ENCODE assay signal across 8 cellular contexts in the genomic region with DNA sequence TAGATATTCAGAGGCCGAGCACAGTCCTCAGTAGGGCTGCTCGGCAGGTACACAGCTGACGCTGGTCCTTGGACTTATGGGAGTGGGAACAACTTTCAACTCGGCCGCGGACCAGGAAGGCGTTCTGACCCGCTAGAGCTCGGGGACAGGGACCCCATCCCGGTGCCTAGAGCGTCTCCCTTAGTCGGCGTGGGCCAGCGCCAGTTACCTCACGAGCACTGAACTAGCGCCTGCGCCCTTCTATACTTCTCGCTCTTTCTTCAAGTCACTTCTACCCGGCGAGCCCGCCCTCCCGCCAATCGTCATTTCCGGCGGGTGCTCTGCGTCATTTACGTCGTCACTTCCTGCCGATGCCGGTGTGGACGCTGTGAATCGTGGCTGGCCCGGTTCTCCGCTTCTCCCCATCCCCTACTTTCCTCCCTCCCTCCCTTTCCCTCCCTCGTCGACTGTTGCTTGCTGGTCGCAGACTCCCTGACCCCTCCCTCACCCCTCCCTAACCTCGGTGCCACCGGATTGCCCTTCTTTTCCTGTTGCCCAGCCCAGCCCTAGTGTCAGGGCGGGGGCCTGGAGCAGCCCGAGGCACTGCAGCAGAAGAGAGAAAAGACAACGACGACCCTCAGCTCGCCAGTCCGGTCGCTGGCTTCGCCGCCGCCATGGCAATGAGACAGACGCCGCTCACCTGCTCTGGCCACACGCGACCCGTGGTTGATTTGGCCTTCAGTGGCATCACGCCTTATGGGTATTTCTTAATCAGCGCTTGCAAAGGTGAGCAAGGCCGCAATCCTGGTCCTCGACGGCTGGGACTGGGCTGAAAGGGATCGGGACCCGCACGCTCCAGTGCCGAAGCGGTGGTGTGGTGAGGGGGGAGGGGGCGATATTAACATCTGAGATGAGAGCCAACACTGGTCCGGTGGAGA. TPM values are rescaled to one million over a fixed set of nuclear protein-coding genes. Genes with fewer than 3 reads are reported as not detected.
DNase-seq lines count a peak whose midpoint lies in the region; ATAC-seq and TF ChIP-seq lines count a peak whose summit lies in the region.

A gene with protein sequence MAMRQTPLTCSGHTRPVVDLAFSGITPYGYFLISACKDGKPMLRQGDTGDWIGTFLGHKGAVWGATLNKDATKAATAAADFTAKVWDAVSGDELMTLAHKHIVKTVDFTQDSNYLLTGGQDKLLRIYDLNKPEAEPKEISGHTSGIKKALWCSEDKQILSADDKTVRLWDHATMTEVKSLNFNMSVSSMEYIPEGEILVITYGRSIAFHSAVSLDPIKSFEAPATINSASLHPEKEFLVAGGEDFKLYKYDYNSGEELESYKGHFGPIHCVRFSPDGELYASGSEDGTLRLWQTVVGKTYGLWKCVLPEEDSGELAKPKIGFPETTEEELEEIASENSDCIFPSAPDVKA (plus strand): TSS at position 333 of the 917 bp plus-strand sequence. CDS start 321 bp downstream, at position 654.

- peak within 1 kb of the TSS; percentile 95 for H2AFZ ChIP-seq in osteoblast (ENCODE audit: low read length)

- H3K4me3 Mint-ChIP-seq in activated naive CD8-positive, alpha-beta T cell = peak within 1 kb of the TSS; percentile 97

- H3K4me1 ChIP-seq in osteoblast (ENCODE audit: insufficient read depth, low read length) = peaks cover 37% of the 10 kb centered on the region
- H3K4me1 ChIP-seq in thoracic aorta (ENCODE audit: control insufficient read depth in 1 of 2, low read depth in 2 of 2) = peaks cover 26 to 41% of the 10 kb centered on the region in 2 donors

- H3K79me2 ChIP-seq in osteoblast (ENCODE audit: insufficient read depth, low read length) = peaks cover 51% of the 10 kb centered on the region

- CTCF ChIA-PET in GM10248 (lab: Yijun Ruan, JAX) = interaction anchor here (0.7 to 10.7 kb wide), 10 partner anchors 9 to 351 kb away, joined by 3 to 97 read pairs (median 3); a partner anchor contains a TSS

- peak within 1 kb of the TSS; percentile 88 for H3K4me2 ChIP-seq in osteoblast (ENCODE audit: insufficient read depth, low read length)

- no peaks in the 10 kb centered on the region for H3K27me3 Mint-ChIP-seq in activated naive CD8-positive, alpha-beta T cell

- H4K20me1 ChIP-seq in osteoblast (ENCODE audit: insufficient read depth, low read length) = peaks cover 45% of the 10 kb centered on the region

- DNase-seq in GM10248 (ENCODE audit: extremely low spot score) = peak; percentile 96
- DNase-seq in NCI-H1105 (lab: John Stamatoyannopoulos, UW) = peak; percentile 94
- peak; percentile 82 for DNase-seq in SKM-1 treated with dmso at 0.1 percent for 144 hours (lab: John Stamatoyannopoulos, UW; ENCODE audit: unreplicated experiment)
- peak; percentile 95 for DNase-seq in glomerular visceral epithelial cell (ENCODE audit: extremely low spot score)
- peak; percentile 96 for DNase-seq in osteoblast (ENCODE audit: insufficient read length, low spot score, missing footprints)
- peak; percentile 85 for DNase-seq in thoracic aorta (ENCODE audit: low spot score)

- H3K27ac ChIP-seq in osteoblast (ENCODE audit: low read depth, low read length) (peak within 1 kb of the TSS; percentile 98), thoracic aorta (peak within 1 kb of the TSS; percentile 97 to 98)

- no peaks in the 10 kb centered on the region for H3K27me3 ChIP-seq in osteoblast (ENCODE audit: insufficient read depth, low read length)
- no peaks in the 10 kb centered on the region for H3K27me3 ChIP-seq in thoracic aorta (replicated peaks; ENCODE audit: insufficient read depth)

- H3K4me3 ChIP-seq in osteoblast (ENCODE audit: insufficient read depth, low read length) = peak within 1 kb of the TSS; percentile 86
- H3K4me3 ChIP-seq in thoracic aorta = peak within 1 kb of the TSS; percentile 93

- peaks cover 21% of the 10 kb centered on the region for H3K36me3 Mint-ChIP-seq in activated naive CD8-positive, alpha-beta T cell

- H3K4me1 Mint-ChIP-seq in activated naive CD8-positive, alpha-beta T cell (ENCODE audit: low read depth) = peaks cover 54% of the 10 kb centered on the region

- H3K9me3 Mint-ChIP-seq in activated naive CD8-positive, alpha-beta T cell (ENCODE audit: low read depth) = no peaks in the 10 kb centered on the region

- no peaks in the 10 kb centered on the region for H3K9me3 ChIP-seq in osteoblast (ENCODE audit: low read depth, low read length)
- H3K9me3 ChIP-seq in thoracic aorta = no peaks in the 10 kb centered on the region

- H3K27ac Mint-ChIP-seq in activated naive CD8-positive, alpha-beta T cell = peak within 1 kb of the TSS; percentile 99

- H3K36me3 ChIP-seq in osteoblast (ENCODE audit: insufficient read depth, low read length) (peaks cover 25% of the 10 kb centered on the region), thoracic aorta (no peaks in the 10 kb centered on the region)

- POLR2A ChIA-PET in GM10248 (lab: Yijun Ruan, JAX) = interaction anchor here (1.5 kb wide), 1 partner anchor 28 kb away, joined by 3 read pairs; no protein-coding TSS in a partner anchor

- TF ChIP-seq CTCF in GM10248 (IDR thresholded peaks at IDR 0.05; ENCODE audit: control extremely low read depth, extremely low read depth, low read depth, missing control alignments) (no peak), osteoblast (IDR thresholded peaks at IDR 0.05; ENCODE audit: extremely low read depth, low read depth, low read length) (no peak), thoracic aorta (IDR thresholded peaks at IDR 0.05) (no peak)

- peak; percentile 94 for ATAC-seq in HG02623 (IDR thresholded peaks at IDR 0.05; ENCODE audit: unreplicated experiment)
- ATAC-seq in thoracic aorta (ENCODE audit: insufficient number of reproducible peaks, low FRiP score, low read depth) = peak; percentile 99

RNA-seq across cellular contexts. Expression of the gene that starts here (rescaled TPM):
- total RNA-seq in osteoblast (67.8 and 69.5 TPM in 2 replicates), thoracic aorta (10 to 100 TPM; 55.1 to 55.5 TPM)

Comparison
In these comparisons a context has a peak if more than half of its experiments do, and no peak if none do; other contexts are left out.
1. Peak in every context shown above with its lines: DNase-seq, ATAC-seq, H3K4me3 ChIP-seq and H3K27ac ChIP-seq.